In the genomic region with DNA sequence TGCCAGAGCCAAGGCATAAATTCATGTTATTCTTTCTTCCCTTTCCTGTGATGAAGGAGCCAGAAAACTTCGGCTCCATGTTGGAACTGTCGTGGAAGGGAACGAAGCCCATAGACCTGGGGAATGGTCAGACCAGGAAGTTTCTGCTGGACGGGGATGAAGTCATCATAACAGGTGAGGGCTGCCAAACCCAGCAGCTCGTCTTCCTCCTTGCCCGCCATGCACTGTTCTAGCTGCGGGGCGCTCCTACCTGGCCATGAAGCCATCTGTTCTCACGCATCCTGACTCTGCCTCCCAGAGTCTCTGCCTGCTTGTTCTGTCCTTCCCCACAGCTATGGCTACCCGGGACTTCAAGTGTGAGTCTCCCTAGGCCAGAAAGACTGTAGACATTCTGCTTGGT, we compare ENCODE assay signal across 27 cellular contexts.
"Had no signal": no experiment of that assay in that cellular context is flagged by ENCODE, and none has a peak within 500 bp of the region (broad histone marks: within the 10 kb centered on the region; RNA-seq: fewer than 3 reads in every experiment).

No MANE protein-coding gene starts in this region.

- DNase-seq: activated CD4-positive, alpha-beta memory T cell treated with anti-CD3 and anti-CD28 coated beads, Interleukin-2, amount 10 ng/mL, durations not matched to agents 7 days and 5 days; activated CD4-positive, alpha-beta T cell treated with anti-CD3 and anti-CD28 coated beads for 1 hour; activated CD4-positive, alpha-beta T cell treated with anti-CD3 and anti-CD28 coated beads for 4 hours; activated CD4-positive, alpha-beta T cell treated with anti-CD3 and anti-CD28 coated beads, Interleukin-2, amount 10 ng/mL, durations not matched to agents 7 days and 5 days; activated CD4-positive, alpha-beta T cell treated with anti-CD3 and anti-CD28 coated beads, Interleukin-2, amount 50 U/mL, for 4 hours; activated CD8-positive, alpha-beta memory T cell treated with anti-CD3 and anti-CD28 coated beads, Interleukin-2, amount 50 U/mL, for 48 hours; activated gamma-delta T cell; activated naive CD4-positive, alpha-beta T cell; activated naive CD4-positive, alpha-beta T cell treated with anti-CD3 and anti-CD28 coated beads, Interleukin-2, amount 10 ng/mL, durations not matched to agents 7 days and 5 days; activated naive CD8-positive, alpha-beta T cell treated with anti-CD3 and anti-CD28 coated beads, Interleukin-2, amount 10 ng/mL, durations not matched to agents 7 days and 5 days; activated T-cell treated with anti-CD3 and anti-CD28 coated beads for 4 hours; activated T-cell treated with anti-CD3 and anti-CD28 coated beads, Interleukin-2, amount 50 U/mL, for 24 hours; activated T-cell treated with anti-CD3 and anti-CD28 coated beads, Interleukin-2, amount 50 U/mL, for 72 hours; colonic mucosa; effector CD8-positive, alpha-beta T cell; esophagus squamous epithelium; foreskin melanocyte; head of caudate nucleus; T-helper 2 cell had no signal

- H3K27me3 Mint-ChIP-seq: activated CD4-positive, alpha-beta memory T cell treated with anti-CD3 and anti-CD28 coated beads, Interleukin-2, amount 10 ng/mL, durations not matched to agents 7 days and 5 days; activated CD4-positive, alpha-beta T cell treated with anti-CD3 and anti-CD28 coated beads, Interleukin-2, amount 10 ng/mL, durations not matched to agents 7 days and 5 days; activated naive CD4-positive, alpha-beta T cell treated with anti-CD3 and anti-CD28 coated beads, Interleukin-2, amount 10 ng/mL, durations not matched to agents 7 days and 5 days; activated naive CD8-positive, alpha-beta T cell treated with anti-CD3 and anti-CD28 coated beads, Interleukin-2, amount 10 ng/mL, durations not matched to agents 7 days and 5 days; activated T-cell treated with anti-CD3 and anti-CD28 coated beads, Interleukin-2, amount 50 U/mL, for 24 hours; central memory CD8-positive, alpha-beta T cell had no signal

- H3K27me3 ChIP-seq: ascending aorta, colonic mucosa, esophagus squamous epithelium, gastroesophageal sphincter had no signal

- H3K27ac ChIP-seq: colonic mucosa, epithelial cell of prostate, esophagus squamous epithelium, gastroesophageal sphincter, VCaP had no signal

- H3K4me3 Mint-ChIP-seq: activated CD4-positive, alpha-beta memory T cell treated with anti-CD3 and anti-CD28 coated beads, Interleukin-2, amount 10 ng/mL, durations not matched to agents 7 days and 5 days; activated CD4-positive, alpha-beta T cell treated with anti-CD3 and anti-CD28 coated beads, Interleukin-2, amount 10 ng/mL, durations not matched to agents 7 days and 5 days; activated naive CD4-positive, alpha-beta T cell treated with anti-CD3 and anti-CD28 coated beads, Interleukin-2, amount 10 ng/mL, durations not matched to agents 7 days and 5 days; activated naive CD8-positive, alpha-beta T cell treated with anti-CD3 and anti-CD28 coated beads, Interleukin-2, amount 10 ng/mL, durations not matched to agents 7 days and 5 days; activated T-cell treated with anti-CD3 and anti-CD28 coated beads, Interleukin-2, amount 50 U/mL, for 24 hours; activated T-cell treated with anti-CD3 and anti-CD28 coated beads, Interleukin-2, amount 50 U/mL, for 72 hours; brain; central memory CD8-positive, alpha-beta T cell; WTC11 had no signal

- H3K4me3 ChIP-seq: ascending aorta, colonic mucosa, esophagus squamous epithelium, gastroesophageal sphincter had no signal

- ATAC-seq: activated naive CD4-positive, alpha-beta T cell treated with anti-CD3 and anti-CD28 coated beads, Interleukin-2, amount 50 U/mL, for 72 hours; activated T-cell treated with anti-CD3 and anti-CD28 coated beads, Interleukin-2, amount 50 U/mL, for 72 hours; gastroesophageal sphincter had no signal

- H3K9me3 ChIP-seq: ascending aorta, colonic mucosa, esophagus squamous epithelium, gastroesophageal sphincter had no signal

- H3K4me1 Mint-ChIP-seq: activated CD4-positive, alpha-beta memory T cell treated with anti-CD3 and anti-CD28 coated beads, Interleukin-2, amount 10 ng/mL, durations not matched to agents 7 days and 5 days; activated CD4-positive, alpha-beta T cell treated with anti-CD3 and anti-CD28 coated beads, Interleukin-2, amount 10 ng/mL, durations not matched to agents 7 days and 5 days; activated naive CD4-positive, alpha-beta T cell treated with anti-CD3 and anti-CD28 coated beads, Interleukin-2, amount 10 ng/mL, durations not matched to agents 7 days and 5 days; central memory CD8-positive, alpha-beta T cell; WTC11 had no signal

- H3K36me3 ChIP-seq: colonic mucosa had no signal

- H3K4me1 ChIP-seq: colonic mucosa had no signal

- H3K9me3 Mint-ChIP-seq: activated CD4-positive, alpha-beta memory T cell treated with anti-CD3 and anti-CD28 coated beads, Interleukin-2, amount 10 ng/mL, durations not matched to agents 7 days and 5 days; activated CD4-positive, alpha-beta T cell treated with anti-CD3 and anti-CD28 coated beads, Interleukin-2, amount 10 ng/mL, durations not matched to agents 7 days and 5 days; activated naive CD4-positive, alpha-beta T cell treated with anti-CD3 and anti-CD28 coated beads, Interleukin-2, amount 10 ng/mL, durations not matched to agents 7 days and 5 days; activated naive CD4-positive, alpha-beta T cell treated with anti-CD3 and anti-CD28 coated beads, Interleukin-2, amount 50 U/mL, for 72 hours; activated T-cell treated with anti-CD3 and anti-CD28 coated beads, Interleukin-2, amount 50 U/mL, for 24 hours; activated T-cell treated with anti-CD3 and anti-CD28 coated beads, Interleukin-2, amount 50 U/mL, for 72 hours; central memory CD8-positive, alpha-beta T cell; WTC11 had no signal

- H3K27ac Mint-ChIP-seq: activated CD4-positive, alpha-beta memory T cell treated with anti-CD3 and anti-CD28 coated beads, Interleukin-2, amount 10 ng/mL, durations not matched to agents 7 days and 5 days; activated CD4-positive, alpha-beta T cell treated with anti-CD3 and anti-CD28 coated beads, Interleukin-2, amount 10 ng/mL, durations not matched to agents 7 days and 5 days; activated naive CD4-positive, alpha-beta T cell treated with anti-CD3 and anti-CD28 coated beads, Interleukin-2, amount 10 ng/mL, durations not matched to agents 7 days and 5 days; activated naive CD8-positive, alpha-beta T cell treated with anti-CD3 and anti-CD28 coated beads, Interleukin-2, amount 10 ng/mL, durations not matched to agents 7 days and 5 days; activated T-cell treated with anti-CD3 and anti-CD28 coated beads, Interleukin-2, amount 50 U/mL, for 24 hours; activated T-cell treated with anti-CD3 and anti-CD28 coated beads, Interleukin-2, amount 50 U/mL, for 72 hours; brain; WTC11 had no signal
